ENCODE assay signal across 8 cellular contexts in the genomic region with DNA sequence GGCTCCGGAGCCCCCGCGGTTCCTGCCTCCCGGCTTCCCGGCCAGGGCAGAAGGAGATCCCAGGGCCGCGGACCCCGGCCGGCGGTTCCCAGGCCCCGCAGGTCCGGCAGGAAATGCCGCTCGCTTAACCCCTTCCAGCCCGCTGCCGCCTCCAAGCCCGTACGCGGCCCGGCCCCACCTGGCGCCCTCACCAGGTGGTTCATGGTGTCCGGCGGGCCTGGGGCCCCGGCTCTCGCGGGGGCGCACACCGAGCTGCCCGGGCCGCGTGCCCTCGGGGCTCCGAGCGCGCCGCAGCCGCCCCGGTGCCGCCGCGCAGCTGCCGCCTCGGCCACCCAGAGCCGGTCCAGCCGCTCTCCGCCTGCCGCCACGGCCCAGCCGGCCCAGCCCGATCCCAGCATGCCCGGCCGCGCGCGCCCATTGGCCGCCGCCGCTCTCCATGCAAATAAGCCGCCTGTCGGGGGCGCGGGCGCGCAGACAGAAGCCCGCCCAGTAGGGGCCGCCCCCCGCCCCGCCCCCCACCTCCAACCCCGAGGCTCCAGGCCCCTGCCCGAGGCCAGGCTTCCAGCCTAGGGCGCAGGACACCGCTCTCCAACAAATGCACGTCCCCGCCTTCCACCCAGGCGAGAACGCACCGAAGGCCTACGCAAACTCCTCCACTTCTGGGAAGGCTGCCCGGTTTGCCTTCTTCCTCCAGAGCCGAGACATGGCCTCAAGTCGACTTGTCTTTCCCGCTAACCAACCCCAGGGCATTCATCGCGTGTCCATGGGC. TPM values are rescaled to one million over a fixed set of nuclear protein-coding genes. Genes with fewer than 3 reads are reported as not detected.
DNase-seq lines count a peak whose midpoint lies in the region; ATAC-seq and TF ChIP-seq lines count a peak whose summit lies in the region.

A gene with protein sequence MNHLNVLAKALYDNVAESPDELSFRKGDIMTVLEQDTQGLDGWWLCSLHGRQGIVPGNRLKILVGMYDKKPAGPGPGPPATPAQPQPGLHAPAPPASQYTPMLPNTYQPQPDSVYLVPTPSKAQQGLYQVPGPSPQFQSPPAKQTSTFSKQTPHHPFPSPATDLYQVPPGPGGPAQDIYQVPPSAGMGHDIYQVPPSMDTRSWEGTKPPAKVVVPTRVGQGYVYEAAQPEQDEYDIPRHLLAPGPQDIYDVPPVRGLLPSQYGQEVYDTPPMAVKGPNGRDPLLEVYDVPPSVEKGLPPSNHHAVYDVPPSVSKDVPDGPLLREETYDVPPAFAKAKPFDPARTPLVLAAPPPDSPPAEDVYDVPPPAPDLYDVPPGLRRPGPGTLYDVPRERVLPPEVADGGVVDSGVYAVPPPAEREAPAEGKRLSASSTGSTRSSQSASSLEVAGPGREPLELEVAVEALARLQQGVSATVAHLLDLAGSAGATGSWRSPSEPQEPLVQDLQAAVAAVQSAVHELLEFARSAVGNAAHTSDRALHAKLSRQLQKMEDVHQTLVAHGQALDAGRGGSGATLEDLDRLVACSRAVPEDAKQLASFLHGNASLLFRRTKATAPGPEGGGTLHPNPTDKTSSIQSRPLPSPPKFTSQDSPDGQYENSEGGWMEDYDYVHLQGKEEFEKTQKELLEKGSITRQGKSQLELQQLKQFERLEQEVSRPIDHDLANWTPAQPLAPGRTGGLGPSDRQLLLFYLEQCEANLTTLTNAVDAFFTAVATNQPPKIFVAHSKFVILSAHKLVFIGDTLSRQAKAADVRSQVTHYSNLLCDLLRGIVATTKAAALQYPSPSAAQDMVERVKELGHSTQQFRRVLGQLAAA (minus strand): TSS at position 345 of the 769 bp plus-strand sequence. CDS start 142 bp downstream, at position 203.

- DNase-seq in BJ (ENCODE audit: low read depth) (peak; percentile 71), NCI-H2227 (lab: John Stamatoyannopoulos, UW; ENCODE audit: unreplicated experiment) (peak; percentile 88), adrenal gland (peak; percentile 84 to 93 (median 89)), Right ventricle myocardium superior (peak; percentile 94), osteoblast (ENCODE audit: insufficient read length, low spot score, missing footprints) (peak; percentile 99), NCI-H128 (lab: John Stamatoyannopoulos, UW; ENCODE audit: unreplicated experiment) (no peak)

- intact Hi-C loops in adrenal gland (cut with DNase I) (no loop called here), Right ventricle myocardium superior (cut with DNase I) (no loop called here)

- no peak within 1 kb of the TSS for H2AFZ ChIP-seq in osteoblast (ENCODE audit: low read length)

- POLR2A ChIA-PET in BJ (lab: Charles Lee) = interaction anchor here (0.5 kb wide), 1 partner anchor 403 kb away, joined by 5 read pairs; no protein-coding TSS in a partner anchor

- no peak for TF ChIP-seq CTCF in BJ (IDR thresholded peaks at IDR 0.05; ENCODE audit: insufficient read depth, low read depth, low read length)
- TF ChIP-seq CTCF in adrenal gland (IDR thresholded peaks at IDR 0.05) = peak in 1 of 6 experiments; percentile 4
- no peak for TF ChIP-seq CTCF in osteoblast (IDR thresholded peaks at IDR 0.05; ENCODE audit: extremely low read depth, low read depth, low read length)

- H3K36me3 ChIP-seq in BJ (ENCODE audit: control insufficient read depth, insufficient read depth, low read length) = peaks cover 9% of the 10 kb centered on the region
- no peaks in the 10 kb centered on the region for H3K36me3 ChIP-seq in adrenal gland (replicated peaks in 1 of 2)
- peaks cover 7% of the 10 kb centered on the region for H3K36me3 ChIP-seq in osteoblast (ENCODE audit: insufficient read depth, low read length)

- peak within 1 kb of the TSS; percentile 97 for H3K4me2 ChIP-seq in osteoblast (ENCODE audit: insufficient read depth, low read length)

- H3K4me1 ChIP-seq in adrenal gland (replicated peaks in 1 of 2) (peaks cover 47 to 91% of the 10 kb centered on the region in 2 donors), osteoblast (ENCODE audit: insufficient read depth, low read length) (peaks cover 85% of the 10 kb centered on the region)

- peaks cover 95% of the 10 kb centered on the region for H3K79me2 ChIP-seq in osteoblast (ENCODE audit: insufficient read depth, low read length)

- WGBS in adrenal gland, 4 donors = 0 to 1% (median 1%) methylated on average over 49 to 84 of the region's 84 CpGs; no CpG with 5 or more reads in 1 of the 4 donors

- H3K4me3 ChIP-seq in BJ (ENCODE audit: low read depth, low read length) (peak within 1 kb of the TSS; percentile 84), adrenal gland (peak within 1 kb of the TSS; percentile 27 to 93 (median 70)), osteoblast (ENCODE audit: insufficient read depth, low read length) (peak within 1 kb of the TSS; percentile 92)

- H3K27me3 ChIP-seq in BJ (ENCODE audit: control insufficient read depth, insufficient read depth, low read length) = no peaks in the 10 kb centered on the region
- H3K27me3 ChIP-seq in adrenal gland = no peaks in the 10 kb centered on the region
- H3K27me3 ChIP-seq in osteoblast (ENCODE audit: insufficient read depth, low read length) = no peaks in the 10 kb centered on the region

- peak; percentile 83 for ATAC-seq in HG02798 (IDR thresholded peaks at IDR 0.05; ENCODE audit: poor library complexity, unreplicated experiment)
- ATAC-seq in Right ventricle myocardium superior (ENCODE audit: poor library complexity) = peak; percentile 77

- peak; percentile 48 for TF ChIP-seq POLR2A in GM15510 (IDR thresholded peaks at IDR 0.05; ENCODE audit: borderline replicate concordance, extremely low read depth, insufficient read length)
- TF ChIP-seq POLR2A in adrenal gland (IDR thresholded peaks at IDR 0.05) = peak; percentile 79 to 85

- H3K9me3 ChIP-seq in adrenal gland (replicated peaks in 1 of 3) (no peaks in the 10 kb centered on the region), osteoblast (ENCODE audit: low read depth, low read length) (no peaks in the 10 kb centered on the region)

- CTCF ChIA-PET in BJ (lab: Yijun Ruan, JAX) = interaction anchor here (0.5 to 1.5 kb wide), 4 partner anchors 35 to 143 kb away, joined by 3 to 4 read pairs (median 3); no protein-coding TSS in a partner anchor

- peaks cover 83% of the 10 kb centered on the region for H4K20me1 ChIP-seq in osteoblast (ENCODE audit: insufficient read depth, low read length)

- peak within 1 kb of the TSS in 4 of 5 donors; percentile 77 to 96 (median 87) for H3K27ac ChIP-seq in adrenal gland
- peak within 1 kb of the TSS; percentile 99 for H3K27ac ChIP-seq in osteoblast (ENCODE audit: low read depth, low read length)

RNA-seq across cellular contexts. Expression of the gene that starts here (rescaled TPM):
- polyA plus RNA-seq in BJ (2011; rRNA removed) (28.9 and 57.3 TPM in 2 replicates), adrenal gland (10 to 100 TPM; 10.2 to 87.7 (median 54.3) TPM)
- polyA minus RNA-seq in BJ (2011; rRNA and poly(A)+ RNA removed) = 26.4 and 33.4 TPM in 2 replicates
- total RNA-seq in adrenal gland (10 to 100 TPM; 55.4 to 74.9 (median 66.8) TPM), Right ventricle myocardium superior (75.4 TPM), osteoblast (66.9 and 75.3 TPM in 2 replicates)
